Comparison of ENCODE assay signal across 7 cellular contexts in the genomic region with DNA sequence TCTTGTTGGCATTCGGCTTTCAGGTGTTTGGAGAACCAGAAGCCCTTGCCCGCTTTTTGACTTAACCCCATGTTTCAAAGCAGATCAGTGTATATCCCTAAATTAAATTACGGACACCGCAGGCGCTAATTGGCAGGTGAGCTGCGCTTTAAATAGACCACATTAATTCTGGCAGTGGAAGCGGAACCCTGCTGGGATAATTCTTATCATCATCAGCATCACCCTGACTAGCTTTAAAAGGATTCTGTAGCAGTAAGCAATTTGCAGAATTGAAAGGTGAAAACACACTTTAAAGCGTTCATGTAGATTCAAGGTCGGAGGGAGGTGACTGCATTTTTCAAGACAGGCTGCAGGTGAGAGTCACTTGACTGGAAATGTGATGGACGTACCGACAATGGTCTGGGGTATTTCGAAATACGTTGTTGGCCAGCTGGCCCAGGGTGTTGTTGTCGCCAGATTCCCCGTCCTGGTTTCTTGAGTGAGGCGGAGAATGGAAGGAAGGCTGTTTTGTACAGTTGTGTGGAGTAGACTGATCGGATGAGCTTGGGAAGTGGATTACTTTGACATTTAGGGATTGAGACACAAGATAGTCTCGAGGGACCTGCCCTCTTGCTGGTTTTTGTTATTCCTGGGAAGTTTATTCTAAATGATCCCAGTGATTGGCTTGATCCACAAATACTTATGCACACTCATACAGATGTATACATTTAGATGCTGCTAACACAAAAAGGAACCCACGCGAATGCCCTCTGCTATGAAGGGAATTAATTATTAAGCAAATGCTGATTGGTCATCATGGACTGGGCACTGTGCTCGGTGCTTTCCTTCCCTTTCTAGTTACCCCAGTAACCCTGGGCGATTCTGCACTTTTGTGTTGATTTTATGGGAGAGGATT.
DNase-seq lines count a peak whose midpoint lies in the region; ATAC-seq and FAIRE-seq lines count a peak whose summit lies in the region.
"Not testable (repeated sequence)": the region's sequence is repeated elsewhere in the genome, so short reads cannot be mapped to it uniquely, and the experiment has no call there.

No MANE protein-coding gene starts in this region.

- in situ Hi-C loops in G401 (cut with HindIII; ENCODE audit: low sequenced_read_pairs): not testable (repeated sequence)

- peaks cover 35% of the 10 kb centered on the region for H3K4me1 Mint-ChIP-seq in memory B cell

- peak overlapping the region; percentile 98 for H3K27ac Mint-ChIP-seq in memory B cell

- not testable (repeated sequence) for ATAC-seq in memory B cell (ENCODE audit: low read depth)

- H3K9me3 Mint-ChIP-seq in memory B cell: not testable (repeated sequence)

- DNase-seq in G401 (ENCODE audit: low spot score) (peak; percentile 54), NCI-H1417 treated with DMSO at 0.1 percent for 48 hours (lab: John Stamatoyannopoulos, UW) (peak; percentile 87), NCI-H345 treated with DMSO at 0.1 percent for 48 hours (lab: John Stamatoyannopoulos, UW; ENCODE audit: unreplicated experiment) (peak; percentile 24), RCC 7860 (ENCODE audit: low spot score) (peak; percentile 29), fibroblast of gingiva (ENCODE audit: low read depth) (peak; percentile 33), retina (peak; percentile 48)
- DNase-seq in memory B cell (ENCODE audit: low spot score in 2 of 2): not testable (repeated sequence)

- H3K27me3 Mint-ChIP-seq in memory B cell: not testable (repeated sequence)

- H3K36me3 Mint-ChIP-seq in memory B cell: not testable (repeated sequence)

- not testable (repeated sequence) for FAIRE-seq in RCC 7860 (lab: Jason Lieb, UNC)

- not testable (repeated sequence) for H3K4me3 Mint-ChIP-seq in memory B cell
